In the genomic region with DNA sequence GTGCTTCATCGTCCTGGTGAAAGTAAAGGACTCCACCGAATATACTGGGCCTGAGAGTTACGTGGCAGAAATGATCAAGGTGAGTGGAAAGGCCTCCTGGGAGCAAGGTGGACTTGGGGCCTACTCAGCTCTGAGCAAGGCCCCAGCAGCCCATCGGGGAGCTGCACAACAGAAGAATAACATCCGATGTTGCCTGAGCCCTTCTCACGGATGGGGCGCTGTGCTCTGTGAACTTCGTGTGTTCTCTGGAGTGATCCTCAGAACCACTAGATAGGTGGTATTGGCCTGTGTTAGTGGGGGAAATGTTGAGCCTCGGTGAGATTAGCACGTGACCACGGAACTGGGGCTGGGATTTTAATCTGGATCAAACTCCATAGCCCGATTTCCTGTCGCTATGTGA, we compare ENCODE assay signal across 1 cellular context.
TF ChIP-seq lines count a peak whose summit lies in the region.

No MANE protein-coding gene starts in this region.

TF ChIP-seq in K562, 482 proteins besides CTCF, POLR2A, EP300 and RAD21:
- TF ChIP-seq CSDE1 (IDR thresholded peaks at IDR 0.05) (no peak), ZNF592 (IDR thresholded peaks at IDR 0.05) (0 out of 2 replicates have a peak, but pooled peaks have one; percentile 19), ZNF785 (CRISPR knock-in tag; IDR thresholded peaks at IDR 0.05) (no peak), ZFX (CRISPR knock-in tag; IDR thresholded peaks at IDR 0.05) (peak; percentile 63), FOSL1 (tag; conservative IDR thresholded peaks at IDR 0.05) (0 out of 2 replicates have a peak, but pooled peaks have one; percentile 16), NUFIP1 (IDR thresholded peaks at IDR 0.05; ENCODE audit: partially characterized antibody) (peak; percentile 44)
- TF ChIP-seq, protein P1, sequence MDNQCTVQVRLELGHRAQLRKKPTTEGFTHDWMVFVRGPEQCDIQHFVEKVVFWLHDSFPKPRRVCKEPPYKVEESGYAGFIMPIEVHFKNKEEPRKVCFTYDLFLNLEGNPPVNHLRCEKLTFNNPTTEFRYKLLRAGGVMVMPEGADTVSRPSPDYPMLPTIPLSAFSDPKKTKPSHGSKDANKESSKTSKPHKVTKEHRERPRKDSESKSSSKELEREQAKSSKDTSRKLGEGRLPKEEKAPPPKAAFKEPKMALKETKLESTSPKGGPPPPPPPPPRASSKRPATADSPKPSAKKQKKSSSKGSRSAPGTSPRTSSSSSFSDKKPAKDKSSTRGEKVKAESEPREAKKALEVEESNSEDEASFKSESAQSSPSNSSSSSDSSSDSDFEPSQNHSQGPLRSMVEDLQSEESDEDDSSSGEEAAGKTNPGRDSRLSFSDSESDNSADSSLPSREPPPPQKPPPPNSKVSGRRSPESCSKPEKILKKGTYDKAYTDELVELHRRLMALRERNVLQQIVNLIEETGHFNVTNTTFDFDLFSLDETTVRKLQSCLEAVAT (IDR thresholded peaks at IDR 0.05) = peak in 1 of 2 experiments; percentile 58; a peak in 2 of 4 replicates
- TF ChIP-seq, protein P2, sequence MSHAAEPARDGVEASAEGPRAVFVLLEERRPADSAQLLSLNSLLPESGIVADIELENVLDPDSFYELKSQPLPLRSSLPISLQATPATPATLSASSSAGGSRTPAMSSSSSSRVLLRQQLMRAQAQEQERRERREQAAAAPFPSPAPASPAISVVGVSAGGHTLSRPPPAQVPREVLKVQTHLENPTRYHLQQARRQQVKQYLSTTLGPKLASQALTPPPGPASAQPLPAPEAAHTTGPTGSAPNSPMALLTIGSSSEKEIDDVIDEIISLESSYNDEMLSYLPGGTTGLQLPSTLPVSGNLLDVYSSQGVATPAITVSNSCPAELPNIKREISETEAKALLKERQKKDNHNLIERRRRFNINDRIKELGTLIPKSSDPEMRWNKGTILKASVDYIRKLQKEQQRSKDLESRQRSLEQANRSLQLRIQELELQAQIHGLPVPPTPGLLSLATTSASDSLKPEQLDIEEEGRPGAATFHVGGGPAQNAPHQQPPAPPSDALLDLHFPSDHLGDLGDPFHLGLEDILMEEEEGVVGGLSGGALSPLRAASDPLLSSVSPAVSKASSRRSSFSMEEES (CRISPR knock-in tag; IDR thresholded peaks at IDR 0.05) = peak; percentile 71
